16 cellular contexts compared by ENCODE assay signal in genomic region chr3:158775801-158776399, GRCh38. TPM values are rescaled to one million over a fixed set of nuclear protein-coding genes. Genes with fewer than 3 reads are reported as not detected.
DNase-seq lines count a peak whose midpoint lies in the region; ATAC-seq and TF ChIP-seq lines count a peak whose summit lies in the region.
"Had no signal": no experiment of that assay in that cellular context is flagged by ENCODE, and none has a peak within 500 bp of the region (broad histone marks: within the 10 kb centered on the region; RNA-seq: fewer than 3 reads in every experiment).

No MANE protein-coding gene starts in this region.

- ATAC-seq in GM19452 (IDR thresholded peaks at IDR 0.05; ENCODE audit: unreplicated experiment), result peak; percentile 54
- peak; percentile 67 for ATAC-seq in HG02981 (IDR thresholded peaks at IDR 0.05; ENCODE audit: unreplicated experiment)

- no peak for TF ChIP-seq POLR2A in sigmoid colon (IDR thresholded peaks at IDR 0.05)

- H3K4me1 ChIP-seq in sigmoid colon, result peaks cover 0 to 72% (median 64%) of the 10 kb centered on the region in 4 donors
- H3K4me1 ChIP-seq: neural progenitor cell had no signal

- peak; percentile 9 for DNase-seq in SW480 (ENCODE audit: low spot score)
- DNase-seq in sigmoid colon, result no peak
- no peak for DNase-seq in NCI-H2196 (lab: John Stamatoyannopoulos, UW; ENCODE audit: unreplicated experiment)
- no peak for DNase-seq in DMS79 treated with DMSO at 0.1 percent for 48 hours (lab: John Stamatoyannopoulos, UW)
- DNase-seq in NCI-H2171 (lab: John Stamatoyannopoulos, UW), result no peak
- DNase-seq: activated CD4-positive, alpha-beta T cell treated with anti-CD3 and anti-CD28 coated beads, Interleukin-2, amount 50 U/mL, for 4 hours; activated gamma-delta T cell; glutamatergic neuron; GM23248; NCI-H1105; NCI-H524 had no signal

- no peaks in the 10 kb centered on the region for H3K9me3 ChIP-seq in sigmoid colon
- H3K9me3 ChIP-seq: thoracic aorta had no signal

- no peaks in the 10 kb centered on the region for H3K27me3 ChIP-seq in sigmoid colon
- H3K27me3 ChIP-seq: neural progenitor cell had no signal

- TF ChIP-seq CTCF in sigmoid colon (IDR thresholded peaks at IDR 0.05), result no peak

- H3K36me3 ChIP-seq in sigmoid colon, result no peaks in the 10 kb centered on the region
- H3K36me3 ChIP-seq: neural progenitor cell, thoracic aorta had no signal

- peak overlapping the region in 3 of 4 donors; percentile 14 to 57 (median 56) for H3K27ac ChIP-seq in sigmoid colon
- H3K27ac ChIP-seq: GM23248, neural progenitor cell, thoracic aorta had no signal

- TF ChIP-seq EP300 in sigmoid colon (IDR thresholded peaks at IDR 0.05), result no peak

- 91 to 92% methylated on average over 2 of the region's 2 CpGs for WGBS in sigmoid colon, 2 donors

- no peak overlapping the region for H3K4me3 ChIP-seq in sigmoid colon
- H3K4me3 ChIP-seq: GM23248, neural progenitor cell, thoracic aorta had no signal

- intact Hi-C loops in sigmoid colon (cut with DNase I), result no loop called here

RNA-seq across cellular contexts. Expression of gene MFSD1, which starts 26.0 kb away (rescaled TPM):
- total RNA-seq in sigmoid colon, result 10 to 100 TPM; 53.9 to 58.5 (median 56.4) TPM
- 10 to 100 TPM; 25.2 to 54.1 (median 39.5) TPM for polyA plus RNA-seq in sigmoid colon

RNA-seq across cellular contexts. Expression of gene RARRES1, which starts 43.6 kb away (rescaled TPM):
- 100 to 1,000 TPM in 1 of 4 donors, 10 to 100 TPM in 2, 1 to 10 TPM in 1; 6.4 to 208 (median 26.8) TPM for total RNA-seq in sigmoid colon
- 10 to 100 TPM; 10.2 to 39.3 (median 14.6) TPM for polyA plus RNA-seq in sigmoid colon
- total RNA-seq: G401 had no signal
